Comparison of ENCODE assay signal across 17 cellular contexts in the genomic region with DNA sequence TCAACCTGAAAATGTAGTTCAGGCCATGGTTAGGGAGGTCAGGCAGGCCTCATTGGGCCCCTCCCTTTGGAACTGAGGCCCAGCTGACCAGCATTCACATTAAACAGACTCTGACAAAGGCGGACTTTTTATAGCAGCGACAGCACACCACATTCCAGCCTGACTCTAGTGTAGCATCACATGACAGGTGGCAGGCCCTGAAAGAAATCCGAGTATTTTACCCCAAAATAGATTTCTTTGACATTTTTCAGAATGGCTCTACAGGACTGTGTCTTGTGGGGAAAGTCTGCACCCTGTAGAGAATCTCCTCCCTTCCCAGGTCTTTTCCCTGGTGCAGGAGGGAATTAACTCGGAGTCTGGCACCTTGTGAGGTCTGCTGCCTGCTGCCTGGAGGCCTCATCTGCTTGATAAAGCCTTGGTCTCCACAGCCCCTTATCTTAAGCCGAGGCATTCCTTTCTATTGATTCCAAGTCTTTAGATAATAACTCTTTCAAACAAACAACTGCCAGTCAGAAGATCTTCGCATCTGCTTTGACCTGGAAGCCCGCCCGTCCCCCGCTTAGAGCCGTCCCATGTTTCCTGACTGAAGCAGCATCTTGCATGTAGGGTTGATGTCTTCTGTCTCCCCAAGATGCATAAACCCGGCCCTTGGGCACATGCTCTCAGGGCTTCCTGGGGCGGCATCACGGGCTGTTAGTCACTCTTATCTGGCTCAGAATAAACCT. TPM values are rescaled to one million over a fixed set of nuclear protein-coding genes. Genes with fewer than 3 reads are reported as not detected.
DNase-seq lines count a peak whose midpoint lies in the region; ATAC-seq and TF ChIP-seq lines count a peak whose summit lies in the region.
"Had no signal": no experiment of that assay in that cellular context is flagged by ENCODE, and none has a peak within 500 bp of the region (broad histone marks: within the 10 kb centered on the region; RNA-seq: fewer than 3 reads in every experiment).

No MANE protein-coding gene starts in this region.

- peak; percentile 58 to 91 (median 77) for ATAC-seq in heart right ventricle
- no peak for ATAC-seq in GM19455 (IDR thresholded peaks at IDR 0.05; ENCODE audit: unreplicated experiment)
- no peak for ATAC-seq in GM21723 (IDR thresholded peaks at IDR 0.05; ENCODE audit: unreplicated experiment)
- ATAC-seq in HG02885 (IDR thresholded peaks at IDR 0.05; ENCODE audit: poor library complexity, unreplicated experiment): no peak
- ATAC-seq: A549; activated CD8-positive, alpha-beta memory T cell treated with anti-CD3 and anti-CD28 coated beads, Interleukin-2, amount 10 ng/mL, durations not matched to agents 7 days and 5 days; effector memory CD8-positive, alpha-beta T cell had no signal

- no peaks in the 10 kb centered on the region for H3K27me3 ChIP-seq in heart right ventricle
- H3K27me3 ChIP-seq: tibial nerve had no signal

- no peaks in the 10 kb centered on the region for H3K9me3 Mint-ChIP-seq in nephron
- H3K9me3 Mint-ChIP-seq: activated naive CD8-positive, alpha-beta T cell treated with anti-CD3 and anti-CD28 coated beads, Interleukin-2, amount 10 ng/mL, durations not matched to agents 7 days and 5 days; effector memory CD8-positive, alpha-beta T cell had no signal

- H3K27me3 Mint-ChIP-seq in nephron (ENCODE audit: low read depth): no peaks in the 10 kb centered on the region
- H3K27me3 Mint-ChIP-seq: activated CD8-positive, alpha-beta memory T cell treated with anti-CD3 and anti-CD28 coated beads, Interleukin-2, amount 10 ng/mL, durations not matched to agents 7 days and 5 days; activated naive CD8-positive, alpha-beta T cell treated with anti-CD3 and anti-CD28 coated beads, Interleukin-2, amount 10 ng/mL, durations not matched to agents 7 days and 5 days; effector memory CD8-positive, alpha-beta T cell had no signal

- H3K27ac Mint-ChIP-seq in nephron: peak overlapping the region; percentile 74 to 97 (median 85)
- H3K27ac Mint-ChIP-seq: activated CD8-positive, alpha-beta memory T cell treated with anti-CD3 and anti-CD28 coated beads, Interleukin-2, amount 10 ng/mL, durations not matched to agents 7 days and 5 days; activated naive CD8-positive, alpha-beta T cell treated with anti-CD3 and anti-CD28 coated beads, Interleukin-2, amount 10 ng/mL, durations not matched to agents 7 days and 5 days; effector memory CD8-positive, alpha-beta T cell had no signal

- peak overlapping the region in 1 of 3 experiments; percentile 17 for H3K4me3 Mint-ChIP-seq in nephron
- H3K4me3 Mint-ChIP-seq: activated CD8-positive, alpha-beta memory T cell treated with anti-CD3 and anti-CD28 coated beads, Interleukin-2, amount 10 ng/mL, durations not matched to agents 7 days and 5 days; activated naive CD8-positive, alpha-beta T cell treated with anti-CD3 and anti-CD28 coated beads, Interleukin-2, amount 10 ng/mL, durations not matched to agents 7 days and 5 days; effector memory CD8-positive, alpha-beta T cell had no signal

- peak; percentile 67 for DNase-seq in Ammon's horn (ENCODE audit: low spot score)
- peak; percentile 93 for DNase-seq in amniotic epithelial cell (ENCODE audit: low read depth)
- DNase-seq in heart right ventricle: peak in 1 of 2 donors; percentile 37
- no peak for DNase-seq in stimulated activated CD4-positive, alpha-beta T cell treated with anti-CD3 and anti-CD28 coated beads, Interleukin-4, amount 100 ng/mL, for 24 hours
- DNase-seq: activated CD8-positive, alpha-beta memory T cell treated with anti-CD3 and anti-CD28 coated beads, Interleukin-2, amount 10 ng/mL, durations not matched to agents 7 days and 5 days; activated naive CD8-positive, alpha-beta T cell treated with anti-CD3 and anti-CD28 coated beads, Interleukin-2, amount 10 ng/mL, durations not matched to agents 7 days and 5 days; effector memory CD8-positive, alpha-beta T cell; GM23248; NCI-H1092; NCI-H524 treated with DMSO at 0.1 percent for 48 hours; SHP77 treated with DMSO at 0.1 percent for 48 hours had no signal

- H3K4me1 Mint-ChIP-seq in nephron: peaks cover 18% of the 10 kb centered on the region
- H3K4me1 Mint-ChIP-seq: activated CD8-positive, alpha-beta memory T cell treated with anti-CD3 and anti-CD28 coated beads, Interleukin-2, amount 10 ng/mL, durations not matched to agents 7 days and 5 days; activated naive CD8-positive, alpha-beta T cell treated with anti-CD3 and anti-CD28 coated beads, Interleukin-2, amount 10 ng/mL, durations not matched to agents 7 days and 5 days had no signal

- intact Hi-C loops in heart right ventricle (cut with DNase I): loop anchor here in 1 of 10 donors (10.0 kb wide), 1 partner anchor 89 kb away; the partner anchor contains the start of gene NME4

- WGBS in heart right ventricle, 2 donors: 50 to 66% methylated on average over 13 of the region's 13 CpGs

- H3K27ac ChIP-seq in heart right ventricle: peak overlapping the region in 7 of 10 donors; percentile 15 to 77 (median 68)
- H3K27ac ChIP-seq: A549, GM23248, tibial nerve had no signal

- H3K36me3 Mint-ChIP-seq in nephron (ENCODE audit: low read depth): peaks cover 24% of the 10 kb centered on the region
- H3K36me3 Mint-ChIP-seq: activated CD8-positive, alpha-beta memory T cell treated with anti-CD3 and anti-CD28 coated beads, Interleukin-2, amount 10 ng/mL, durations not matched to agents 7 days and 5 days; activated naive CD8-positive, alpha-beta T cell treated with anti-CD3 and anti-CD28 coated beads, Interleukin-2, amount 10 ng/mL, durations not matched to agents 7 days and 5 days had no signal

- TF ChIP-seq CTCF in heart right ventricle (IDR thresholded peaks at IDR 0.05): no peak
- no peak for TF ChIP-seq CTCF in nephron (IDR thresholded peaks at IDR 0.05; ENCODE audit: unreplicated experiment in 3 of 3)

- H3K4me3 ChIP-seq in heart right ventricle: no peak overlapping the region
- H3K4me3 ChIP-seq: A549, GM23248, tibial nerve had no signal

- peaks cover 0 to 33% (median 2%) of the 10 kb centered on the region in 9 donors for H3K36me3 ChIP-seq in heart right ventricle

- H3K9me3 ChIP-seq in heart right ventricle: no peaks in the 10 kb centered on the region
- H3K9me3 ChIP-seq: A549, tibial nerve had no signal

- H3K4me1 ChIP-seq in heart right ventricle: peaks cover 0 to 16% (median 6%) of the 10 kb centered on the region in 9 donors
- H3K4me1 ChIP-seq: A549, tibial nerve had no signal

RNA-seq across cellular contexts. Expression of gene CAPN15, which starts 44.0 kb away (rescaled TPM):
- 10 to 100 TPM; 11.1 to 23.4 (median 15.3) TPM for total RNA-seq in heart right ventricle
- 10 to 100 TPM; 19.2 to 39.5 TPM for polyA plus RNA-seq in heart right ventricle

RNA-seq across cellular contexts. Expression of gene RAB11FIP3, which starts 58.1 kb away (rescaled TPM):
- 10 to 100 TPM; 16.6 to 40.3 (median 30.4) TPM for total RNA-seq in heart right ventricle
- 10 to 100 TPM; 22.7 to 28.5 TPM for polyA plus RNA-seq in heart right ventricle

Comparison
In these comparisons a context has a peak if more than half of its experiments do, and no peak if none do; other contexts are left out.
1. ATAC-seq: peak in heart right ventricle (8 of 8); none in GM19455 (single experiment), GM21723 (single experiment) and HG02885 (single experiment).